Comparison of ENCODE assay signal across 15 cellular contexts in the genomic region with DNA sequence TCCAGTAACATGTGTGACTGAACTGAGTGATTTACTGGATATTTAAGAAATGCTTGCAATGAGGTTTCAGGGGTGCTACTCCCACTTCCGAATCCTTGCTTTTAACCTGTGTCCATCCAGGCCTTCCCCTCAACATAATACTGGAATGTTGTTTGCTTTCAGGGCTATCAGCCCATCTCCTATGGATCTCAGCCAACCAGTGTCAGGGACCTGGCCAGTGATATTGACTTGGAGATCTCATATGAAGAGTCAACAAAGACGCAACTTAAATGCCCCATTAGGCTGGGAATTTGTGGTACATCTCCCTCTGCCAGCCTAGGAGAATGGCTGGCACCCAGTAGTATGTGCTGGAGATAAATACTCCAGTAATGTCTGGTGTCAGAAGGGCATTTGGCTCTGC. TPM values are rescaled to one million over a fixed set of nuclear protein-coding genes. Genes with fewer than 3 reads are reported as not detected.
DNase-seq lines count a peak whose midpoint lies in the region; ATAC-seq, FAIRE-seq and TF ChIP-seq lines count a peak whose summit lies in the region.
"Had no signal": no experiment of that assay in that cellular context is flagged by ENCODE, and none has a peak within 500 bp of the region (broad histone marks: within the 10 kb centered on the region; RNA-seq: fewer than 3 reads in every experiment).

No MANE protein-coding gene starts in this region.

- peak overlapping the region in 3 of 4 donors; percentile 93 to 98 (median 97) for H3K27ac ChIP-seq in gastroesophageal sphincter
- H3K27ac ChIP-seq in sigmoid colon, result peak overlapping the region; percentile 20 to 99 (median 96)
- H3K27ac ChIP-seq: HL-60 had no signal

- ATAC-seq in gastroesophageal sphincter, result no peak
- ATAC-seq: activated CD8-positive, alpha-beta T cell treated with anti-CD3 and anti-CD28 coated beads for 36 hours had no signal

- no peak for FAIRE-seq in H54 (lab: Jason Lieb, UNC)
- FAIRE-seq: endometrium had no signal

- H3K36me3 Mint-ChIP-seq in activated CD4-positive, alpha-beta T cell treated with anti-CD3 and anti-CD28 coated beads, Interleukin-2, amount 10 ng/mL, durations not matched to agents 7 days and 5 days (ENCODE audit: low read depth), result no peaks in the 10 kb centered on the region

- H3K4me1 ChIP-seq in gastroesophageal sphincter (peaks cover 4 to 75% (median 20%) of the 10 kb centered on the region in 3 donors), sigmoid colon (peaks cover 0 to 63% (median 39%) of the 10 kb centered on the region in 4 donors)

- WGBS in gastroesophageal sphincter (ENCODE audit: low coverage in 1 of 2), 2 donors, result 35 to 71% methylated on average over 1 to 2 of the region's 2 CpGs
- WGBS in sigmoid colon, 2 donors, result 53 to 77% methylated on average over 2 of the region's 2 CpGs

- H3K27me3 Mint-ChIP-seq in activated CD4-positive, alpha-beta T cell treated with anti-CD3 and anti-CD28 coated beads, Interleukin-2, amount 10 ng/mL, durations not matched to agents 7 days and 5 days, result peaks cover 6% of the 10 kb centered on the region
- H3K27me3 Mint-ChIP-seq: activated CD8-positive, alpha-beta T cell treated with anti-CD3 and anti-CD28 coated beads for 36 hours had no signal

- TF ChIP-seq EP300 in gastroesophageal sphincter (IDR thresholded peaks at IDR 0.05) (no peak), sigmoid colon (IDR thresholded peaks at IDR 0.05) (no peak)

- H3K36me3 ChIP-seq in gastroesophageal sphincter (peaks cover 0 to 12% of the 10 kb centered on the region in 2 donors), sigmoid colon (peaks cover 0 to 10% (median 0%) of the 10 kb centered on the region in 4 donors)

- H3K27me3 ChIP-seq in gastroesophageal sphincter, result no peaks in the 10 kb centered on the region
- no peaks in the 10 kb centered on the region for H3K27me3 ChIP-seq in sigmoid colon

- H3K4me3 ChIP-seq in gastroesophageal sphincter (no peak overlapping the region), sigmoid colon (no peak overlapping the region)

- intact Hi-C loops in sigmoid colon (cut with DNase I), result loop anchor here (5.0 kb wide), 1 partner anchor 407 kb away; the partner anchor contains the start of gene FLVCR2

- no peaks in the 10 kb centered on the region for H3K9me3 Mint-ChIP-seq in activated CD4-positive, alpha-beta T cell treated with anti-CD3 and anti-CD28 coated beads, Interleukin-2, amount 10 ng/mL, durations not matched to agents 7 days and 5 days
- H3K9me3 Mint-ChIP-seq: activated CD8-positive, alpha-beta T cell treated with anti-CD3 and anti-CD28 coated beads for 36 hours had no signal

- CTCF ChIA-PET in activated CD4-positive, alpha-beta T cell treated with anti-CD3 and anti-CD28 coated beads, Interleukin-2, amount 10 ng/mL, durations not matched to agents 7 days and 5 days (lab: Charles Lee), result interaction anchor here (1.0 to 5.7 kb wide), 3 partner anchors 78 to 275 kb away, joined by 3 to 38 read pairs (median 3); no protein-coding TSS in a partner anchor

- no peak for DNase-seq in activated CD4-positive, alpha-beta T cell treated with anti-CD3 and anti-CD28 coated beads, Interleukin-2, amount 10 ng/mL, durations not matched to agents 7 days and 5 days
- no peak for DNase-seq in activated CD4-positive, alpha-beta T cell treated with anti-CD3 and anti-CD28 coated beads for 1 hour
- DNase-seq in NCI-H2196 treated with DMSO at 0.1 percent for 48 hours (lab: John Stamatoyannopoulos, UW; ENCODE audit: unreplicated experiment) (peak; percentile 24), sigmoid colon (no peak), hypothalamus (lab: John Stamatoyannopoulos, UW) (no peak), H54 (ENCODE audit: insufficient read length, low spot score) (no peak), DMS79 treated with DMSO at 0.1 percent for 48 hours (lab: John Stamatoyannopoulos, UW) (no peak)
- DNase-seq: activated CD8-positive, alpha-beta T cell treated with anti-CD3 and anti-CD28 coated beads for 36 hours; Karpas-422; kidney glomerular epithelial cell; NCI-H1694 treated with DMSO at 0.1 percent for 48 hours; NCI-H526 treated with DMSO at 0.1 percent for 48 hours had no signal

- no peak for TF ChIP-seq CTCF in gastroesophageal sphincter (IDR thresholded peaks at IDR 0.05)
- TF ChIP-seq CTCF in sigmoid colon (IDR thresholded peaks at IDR 0.05), result no peak

- TF ChIP-seq POLR2A in gastroesophageal sphincter (IDR thresholded peaks at IDR 0.05), result no peak
- no peak for TF ChIP-seq POLR2A in sigmoid colon (IDR thresholded peaks at IDR 0.05)
- TF ChIP-seq POLR2A in H54 (IDR thresholded peaks at IDR 0.05; ENCODE audit: low read depth, low read length), result no peak

- H3K27ac Mint-ChIP-seq in activated CD4-positive, alpha-beta T cell treated with anti-CD3 and anti-CD28 coated beads, Interleukin-2, amount 10 ng/mL, durations not matched to agents 7 days and 5 days, result no peak overlapping the region
- H3K27ac Mint-ChIP-seq: activated CD8-positive, alpha-beta T cell treated with anti-CD3 and anti-CD28 coated beads for 36 hours had no signal

- H3K4me1 Mint-ChIP-seq in activated CD4-positive, alpha-beta T cell treated with anti-CD3 and anti-CD28 coated beads, Interleukin-2, amount 10 ng/mL, durations not matched to agents 7 days and 5 days, result peaks cover 43% of the 10 kb centered on the region

- peak overlapping the region; percentile 76 for H3K4me3 Mint-ChIP-seq in activated CD4-positive, alpha-beta T cell treated with anti-CD3 and anti-CD28 coated beads, Interleukin-2, amount 10 ng/mL, durations not matched to agents 7 days and 5 days

- POLR2A ChIA-PET in activated CD4-positive, alpha-beta T cell treated with anti-CD3 and anti-CD28 coated beads, Interleukin-2, amount 10 ng/mL, durations not matched to agents 7 days and 5 days (lab: Charles Lee), result no interaction called here

- no peaks in the 10 kb centered on the region for H3K9me3 ChIP-seq in gastroesophageal sphincter
- no peaks in the 10 kb centered on the region for H3K9me3 ChIP-seq in sigmoid colon

RNA-seq across cellular contexts. Expression of gene IFT43, which starts 0.9 kb away (rescaled TPM):
- total RNA-seq in activated CD4-positive, alpha-beta T cell treated with anti-CD3 and anti-CD28 coated beads, Interleukin-2, amount 10 ng/mL, durations not matched to agents 7 days and 5 days, result 1 to 10 TPM; 4.5 TPM
- total RNA-seq in gastroesophageal sphincter (10 to 100 TPM; 39.7 to 51.6 (median 43.6) TPM), sigmoid colon (10 to 100 TPM; 31.4 to 63.7 (median 50.2) TPM)
- 10 to 100 TPM; 31.6 to 42.8 (median 35.4) TPM for polyA plus RNA-seq in sigmoid colon

RNA-seq across cellular contexts. Expression of gene TGFB3, which starts 2.9 kb away (rescaled TPM):
- total RNA-seq in activated CD4-positive, alpha-beta T cell treated with anti-CD3 and anti-CD28 coated beads, Interleukin-2, amount 10 ng/mL, durations not matched to agents 7 days and 5 days, result 1 to 10 TPM; 1.5 to 1.9 TPM
- total RNA-seq in gastroesophageal sphincter (10 to 100 TPM; 24.1 to 38.3 (median 27.6) TPM), sigmoid colon (10 to 100 TPM in 3 of 4 donors, 1 to 10 TPM in 1; 7.6 to 44.0 (median 19.3) TPM)
- polyA plus RNA-seq in sigmoid colon, result 1 to 10 TPM; 2.3 to 7.8 (median 5.8) TPM

Comparison
In these comparisons a context has a peak if more than half of its experiments do, and no peak if none do; other contexts are left out.
1. RNA of gene IFT43, which starts 0.9 kb away (total RNA-seq): 31.4 to 63.7 TPM in sigmoid colon and 39.7 to 51.6 TPM in gastroesophageal sphincter; 4.5 TPM in activated CD4-positive, alpha-beta T cell treated with anti-CD3 and anti-CD28 coated beads, Interleukin-2, amount 10 ng/mL, durations not matched to agents 7 days and 5 days; every median in the first group is over 4 times any median in the second.